Comparison of ENCODE assay signal across 1 cellular context in genomic region chr7:155212301-155213015, GRCh38.
TF ChIP-seq lines count a peak whose summit lies in the region.

No MANE protein-coding gene starts in this region.

TF ChIP-seq in IMR-90, 13 proteins besides CTCF, POLR2A, EP300 and RAD21:
- no peak for TF ChIP-seq CHD1 (IDR thresholded peaks at IDR 0.05; ENCODE audit: low read depth, low read length)
